In genomic region chr4:44583393-44583792, GRCh38 we compare ENCODE assay signal across 13 cellular contexts.
A peak's percentile ranks its signal among the peaks of the same experiment; 100 is the strongest.
DNase-seq lines count a peak whose midpoint lies in the region; ATAC-seq, FAIRE-seq and TF ChIP-seq lines count a peak whose summit lies in the region.
"Had no signal": no experiment of that assay in that cellular context is flagged by ENCODE, and none has a peak within 500 bp of the region (broad histone marks: within the 10 kb centered on the region; RNA-seq: fewer than 3 reads in every experiment).

No MANE protein-coding gene starts in this region.

- H3K9me3 ChIP-seq in GM12878 (replicated peaks; ENCODE audit: control insufficient read depth, insufficient read depth, low read length): no peaks in the 10 kb centered on the region
- H3K9me3 ChIP-seq in testis: no peaks in the 10 kb centered on the region

- H3K9ac ChIP-seq in GM12878 (ENCODE audit: control insufficient read depth, insufficient read depth, low read length): no peak overlapping the region

- no TSS peak for BruUV-seq in GM12878 (replicated peaks; lab: Mats Ljungman, UMichigan)

- H3K27ac ChIP-seq in GM12878 (ENCODE audit: control insufficient read depth, insufficient read depth): no peak overlapping the region
- H3K27ac ChIP-seq in testis: no peak overlapping the region
- H3K27ac ChIP-seq: heart left ventricle had no signal

- H3K4me1 ChIP-seq in GM12878 (ENCODE audit: control insufficient read depth, insufficient read depth, low read length) (no peaks in the 10 kb centered on the region), testis (no peaks in the 10 kb centered on the region)
- H3K4me1 ChIP-seq: heart left ventricle had no signal

- DNase-seq in ACHN (peak; percentile 5), Kasumi-1 (lab: John Stamatoyannopoulos, UW) (peak; percentile 10 to 45), GM12878 (ENCODE audit: low read depth, low spot score) (no peak), DMS79 treated with DMSO at 0.1 percent for 48 hours (lab: John Stamatoyannopoulos, UW) (no peak), amygdala (lab: John Stamatoyannopoulos, UW) (no peak), testis (no peak)
- no peak for DNase-seq in activated CD8-positive, alpha-beta memory T cell treated with anti-CD3 and anti-CD28 coated beads, Interleukin-2, amount 10 ng/mL, durations not matched to agents 7 days and 5 days
- DNase-seq: heart left ventricle, MV-4-11, right cardiac atrium had no signal

- H3K36me3 Mint-ChIP-seq in activated CD8-positive, alpha-beta memory T cell treated with anti-CD3 and anti-CD28 coated beads, Interleukin-2, amount 10 ng/mL, durations not matched to agents 7 days and 5 days: no peaks in the 10 kb centered on the region
- H3K36me3 Mint-ChIP-seq: activated naive CD8-positive, alpha-beta T cell had no signal

- 0 out of 2 replicates have a peak, but pooled peaks have one; percentile 14 for TF ChIP-seq RAD21 in GM12878 (IDR thresholded peaks at IDR 0.05; ENCODE audit: insufficient read depth, low read depth, low read length)

- peak; percentile 74 for ATAC-seq in GM12878
- ATAC-seq in activated CD8-positive, alpha-beta memory T cell treated with anti-CD3 and anti-CD28 coated beads, Interleukin-2, amount 10 ng/mL, durations not matched to agents 7 days and 5 days: no peak
- ATAC-seq: heart left ventricle, right cardiac atrium had no signal

- TF ChIP-seq CTCF in GM12875 (IDR thresholded peaks at IDR 0.05; ENCODE audit: borderline replicate concordance, insufficient read depth, low read depth, low read length) (peak; percentile 54; the same call in 1 of the 2 replicates), GM12878 (IDR thresholded peaks at IDR 0.05 in 2 of 3, conservative IDR thresholded peaks at IDR 0.05 in 1 of 3; ENCODE audit: control insufficient read depth in 2 of 3, extremely low read depth in 1 of 3, insufficient read depth in 1 of 3, low read depth in 3 of 3, low read length in 3 of 3) (peak; percentile 26 to 46 (median 36); a peak in 4 of 6 replicates), testis (IDR thresholded peaks at IDR 0.05) (no peak)

- no peaks in the 10 kb centered on the region for H4K20me1 ChIP-seq in GM12878 (ENCODE audit: control insufficient read depth, insufficient read depth)

- no peak for TF ChIP-seq EP300 in GM12878 (IDR thresholded peaks at IDR 0.05; ENCODE audit: borderline replicate concordance in 1 of 2, control insufficient read depth in 1 of 2, low read depth in 2 of 2, low read length in 2 of 2)

- SMC1A ChIA-PET in GM12878 (lab: Charles Lee; ENCODE audit: uncharacterized antibody, unreplicated experiment): interaction anchor here (1.4 to 2.2 kb wide), 2 partner anchors 12 to 1451 kb away, joined by 5 to 9 read pairs; no protein-coding TSS in a partner anchor

- in situ Hi-C loops in ACHN (cut with HindIII; ENCODE audit: low pct_ligation_motif_present, low pct_unique_long_range_greater_than_20kb, low sequenced_read_pairs) (no loop called here), GM12878 (cut with MboI) (no loop called here)

- no peaks in the 10 kb centered on the region for H3K79me2 ChIP-seq in GM12878 (ENCODE audit: control insufficient read depth, insufficient read depth, low read length)

- H3K27me3 ChIP-seq in GM12878 (replicated peaks in 1 of 2; ENCODE audit: control insufficient read depth in 2 of 2, insufficient read depth in 2 of 2, low read length in 1 of 2): no peaks in the 10 kb centered on the region
- no peaks in the 10 kb centered on the region for H3K27me3 ChIP-seq in testis
- H3K27me3 ChIP-seq: heart left ventricle had no signal

- WGBS in GM12878 (ENCODE audit: insufficient coverage, insufficient replicate concordance, low lambda C conversion rate, missing lambda C conversion rate): 32% methylated on average over 3 of the region's 3 CpGs
- 94 to 97% methylated on average over 3 of the region's 3 CpGs for WGBS in testis, 2 donors

- no peak for TF ChIP-seq POLR2A in GM12878 (IDR thresholded peaks at IDR 0.05; ENCODE audit: low read depth, low read length)
- no peak for TF ChIP-seq POLR2A in testis (IDR thresholded peaks at IDR 0.05)

- no peak overlapping the region for H3K4me3 ChIP-seq in GM12875 (ENCODE audit: low read depth, low read length)
- H3K4me3 ChIP-seq in GM12878: no peak overlapping the region
- no peak overlapping the region for H3K4me3 ChIP-seq in testis
- H3K4me3 ChIP-seq: heart left ventricle had no signal

- H3K9me3 Mint-ChIP-seq in activated CD8-positive, alpha-beta memory T cell treated with anti-CD3 and anti-CD28 coated beads, Interleukin-2, amount 10 ng/mL, durations not matched to agents 7 days and 5 days (ENCODE audit: low read depth): no peaks in the 10 kb centered on the region

- CTCF ChIA-PET in GM12878 (lab: Yijun Ruan, JAX): interaction anchor here (1.3 to 1.8 kb wide), 5 partner anchors 10 to 1452 kb away, joined by 3 to 6 read pairs (median 4); no protein-coding TSS in a partner anchor
- CTCF ChIA-PET in activated CD8-positive, alpha-beta memory T cell treated with anti-CD3 and anti-CD28 coated beads, Interleukin-2, amount 10 ng/mL, durations not matched to agents 7 days and 5 days (lab: Charles Lee): no interaction called here

- RAD21 ChIA-PET in GM12878 (lab: Charles Lee; ENCODE audit: unreplicated experiment): interaction anchor here (0.6 kb wide), 1 partner anchor 134 kb away, joined by 3 read pairs; the partner anchor contains the start of gene KCTD8

- no peak overlapping the region for H3K27ac Mint-ChIP-seq in activated CD8-positive, alpha-beta memory T cell treated with anti-CD3 and anti-CD28 coated beads, Interleukin-2, amount 10 ng/mL, durations not matched to agents 7 days and 5 days
- H3K27ac Mint-ChIP-seq: activated naive CD8-positive, alpha-beta T cell; dendritic cell treated with granulocyte-macrophage colony-stimulating factor and Interleukin-4, amounts not matched to agents 40 ng/mL and 50 ng/mL, for 4 days had no signal

- H3K36me3 ChIP-seq in GM12878 (ENCODE audit: control insufficient read depth in 2 of 2, insufficient read depth in 2 of 2, low read length in 1 of 2): no peaks in the 10 kb centered on the region
- H3K36me3 ChIP-seq in testis (ENCODE audit: low read depth, missing control alignments): no peaks in the 10 kb centered on the region
- H3K36me3 ChIP-seq: heart left ventricle had no signal

- H3K4me3 Mint-ChIP-seq in activated CD8-positive, alpha-beta memory T cell treated with anti-CD3 and anti-CD28 coated beads, Interleukin-2, amount 10 ng/mL, durations not matched to agents 7 days and 5 days: no peak overlapping the region
- H3K4me3 Mint-ChIP-seq: activated naive CD8-positive, alpha-beta T cell; dendritic cell treated with granulocyte-macrophage colony-stimulating factor and Interleukin-4, amounts not matched to agents 40 ng/mL and 50 ng/mL, for 4 days had no signal

- no peaks in the 10 kb centered on the region for H3K4me1 Mint-ChIP-seq in activated CD8-positive, alpha-beta memory T cell treated with anti-CD3 and anti-CD28 coated beads, Interleukin-2, amount 10 ng/mL, durations not matched to agents 7 days and 5 days

- POLR2A ChIA-PET in GM12878 (lab: Charles Lee): no interaction called here

- H2AFZ ChIP-seq in GM12878 (ENCODE audit: control insufficient read depth, low read depth, low read length): no peak overlapping the region

- no peak overlapping the region for H3K4me2 ChIP-seq in GM12878 (ENCODE audit: control insufficient read depth, insufficient read depth)

- intact Hi-C loops in GM12878 (cut with micrococcal nuclease; ENCODE audit: unreplicated experiment) (no loop called here), testis (cut with DNase I; ENCODE audit: low total_unique reads) (no loop called here)

- no peak for FAIRE-seq in GM12878 (lab: Jason Lieb, UNC)

- no peaks in the 10 kb centered on the region for H3K27me3 Mint-ChIP-seq in activated CD8-positive, alpha-beta memory T cell treated with anti-CD3 and anti-CD28 coated beads, Interleukin-2, amount 10 ng/mL, durations not matched to agents 7 days and 5 days
- H3K27me3 Mint-ChIP-seq: dendritic cell treated with granulocyte-macrophage colony-stimulating factor and Interleukin-4, amounts not matched to agents 40 ng/mL and 50 ng/mL, for 4 days had no signal

TF ChIP-seq in GM12878, 131 proteins besides CTCF, POLR2A, EP300 and RAD21 (continues in another document):
- no peak for TF ChIP-seq MYB (IDR thresholded peaks at IDR 0.05; ENCODE audit: borderline replicate concordance, low read depth, low read length)
- no peak for TF ChIP-seq KAT2A (conservative IDR thresholded peaks at IDR 0.05; ENCODE audit: control insufficient read depth, low read depth, low read length)
- TF ChIP-seq ZNF592 (IDR thresholded peaks at IDR 0.05): no peak

Comparison
In these comparisons a context has a peak if more than half of its experiments do, and no peak if none do; other contexts are left out.
1. DNase-seq: peak in ACHN (single experiment) and Kasumi-1 (2 of 2); none in GM12878 (single experiment), DMS79 treated with DMSO at 0.1 percent for 48 hours (single experiment), activated CD8-positive, alpha-beta memory T cell treated with anti-CD3 and anti-CD28 coated beads, Interleukin-2, amount 10 ng/mL, durations not matched to agents 7 days and 5 days (single experiment), amygdala (0 of 56) and testis (single experiment).
2. CTCF ChIP-seq: peak in GM12875 (single experiment) and GM12878 (3 of 3); none in testis (0 of 3).